23 cellular contexts compared by ENCODE assay signal in the genomic region with DNA sequence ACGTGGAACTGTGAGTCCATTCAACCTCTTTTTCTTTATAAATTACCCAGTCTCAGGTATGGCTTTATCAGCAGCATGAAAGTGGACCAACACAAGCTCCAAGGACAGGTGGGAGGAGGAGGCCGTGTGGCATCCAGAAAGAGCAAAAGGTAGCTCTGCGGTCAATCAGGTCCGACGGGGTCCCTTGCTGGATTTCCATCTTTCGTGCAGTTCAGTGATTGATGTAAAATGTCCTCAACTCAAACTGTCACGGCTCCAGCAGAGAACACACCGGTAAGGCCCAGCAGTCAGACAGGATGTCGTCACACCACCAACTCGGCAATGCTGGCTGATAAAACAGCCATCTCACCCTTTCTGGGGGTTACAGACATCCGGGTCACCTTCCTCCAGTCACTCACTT.
A peak's percentile ranks its signal among the peaks of the same experiment; 100 is the strongest.
DNase-seq lines count a peak whose midpoint lies in the region; ATAC-seq and TF ChIP-seq lines count a peak whose summit lies in the region.
"Had no signal": no experiment of that assay in that cellular context is flagged by ENCODE, and none has a peak within 500 bp of the region (broad histone marks: within the 10 kb centered on the region; RNA-seq: fewer than 3 reads in every experiment).

No MANE protein-coding gene starts in this region.

- H3K23ac ChIP-seq in H9 (ENCODE audit: insufficient read length, low read depth, low read length), result no peak overlapping the region

- H2BK120ac ChIP-seq in H9 (ENCODE audit: low read depth, low read length, poor library complexity, severe bottlenecking), result no peak overlapping the region

- no peak overlapping the region for H3K4me3 Mint-ChIP-seq in H9
- no peak overlapping the region for H3K4me3 Mint-ChIP-seq in WTC11
- H3K4me3 Mint-ChIP-seq: B cell; CD4-positive, alpha-beta T cell had no signal

- no peak for TF ChIP-seq CTCF in H9 (conservative IDR thresholded peaks at IDR 0.05)
- no peak for TF ChIP-seq CTCF in WTC11 (IDR thresholded peaks at IDR 0.05)
- TF ChIP-seq CTCF in osteoblast (IDR thresholded peaks at IDR 0.05; ENCODE audit: extremely low read depth, low read depth, low read length), result no peak

- CTCF ChIA-PET in WTC11 (lab: Charles Lee), result no interaction called here

- H3K56ac ChIP-seq in H9 (ENCODE audit: insufficient read length, low read depth, low read length), result no peak overlapping the region

- H3K18ac ChIP-seq in H9 (ENCODE audit: insufficient read length, low read depth, low read length), result no peak overlapping the region

- no peaks in the 10 kb centered on the region for H4K20me1 ChIP-seq in BLaER1
- H4K20me1 ChIP-seq in H9 (ENCODE audit: control insufficient read depth, insufficient read depth, insufficient read length), result no peaks in the 10 kb centered on the region
- H4K20me1 ChIP-seq in osteoblast (ENCODE audit: insufficient read depth, low read length), result no peaks in the 10 kb centered on the region

- H3K27me3 ChIP-seq in BLaER1, result no peaks in the 10 kb centered on the region
- H3K27me3 ChIP-seq in H9 (ENCODE audit: insufficient read depth, low read length), result no peaks in the 10 kb centered on the region
- H3K27me3 ChIP-seq in osteoblast (ENCODE audit: insufficient read depth, low read length), result peaks cover 23% of the 10 kb centered on the region

- no CpG with 5 or more reads among the region's 11 CpGs for WGBS in H9 (ENCODE audit: extremely low coverage, insufficient read length, low lambda C conversion rate)

- H3K4me1 Mint-ChIP-seq in H9 (peaks cover 49 to 51% of the 10 kb centered on the region in 2 experiments), WTC11 (peaks cover 60% of the 10 kb centered on the region)

- H2BK5ac ChIP-seq in H9 (ENCODE audit: insufficient read length, low read length), result no peak overlapping the region

- no peak overlapping the region for H2BK12ac ChIP-seq in H9 (ENCODE audit: insufficient read length, low read depth, low read length)

- H4K5ac ChIP-seq in H9 (ENCODE audit: insufficient read length, low read depth, low read length), result no peak overlapping the region

- H2BK20ac ChIP-seq in H9 (ENCODE audit: low read depth, low read length, poor library complexity, severe bottlenecking), result no peak overlapping the region

- H3K27ac ChIP-seq in BLaER1, result peak overlapping the region; percentile 19
- H3K27ac ChIP-seq in H9 (ENCODE audit: insufficient read length, low read depth, low read length), result no peak overlapping the region
- H3K27ac ChIP-seq in osteoblast (ENCODE audit: low read depth, low read length), result no peak overlapping the region
- H3K27ac ChIP-seq: A549, HL-60, KMS-11 had no signal

- peak overlapping the region; percentile 56 for H3K4me2 ChIP-seq in BLaER1
- no peak overlapping the region for H3K4me2 ChIP-seq in H9 (ENCODE audit: insufficient read depth, insufficient read length, low read length)
- no peak overlapping the region for H3K4me2 ChIP-seq in osteoblast (ENCODE audit: insufficient read depth, low read length)
- H3K4me2 ChIP-seq: A549, KMS-11 had no signal

- no peak overlapping the region for H3K4me3 ChIP-seq in BLaER1
- no peak overlapping the region for H3K4me3 ChIP-seq in osteoblast (ENCODE audit: insufficient read depth, low read length)
- H3K4me3 ChIP-seq: A549, HAP-1 had no signal

- H4K8ac ChIP-seq in H9 (replicated peaks; ENCODE audit: insufficient read length, low read depth, low read length), result no peak overlapping the region

- peaks cover 9% of the 10 kb centered on the region; the same call in 1 of the 2 replicates for H3K9me3 ChIP-seq in BLaER1
- no peaks in the 10 kb centered on the region for H3K9me3 ChIP-seq in H9 (ENCODE audit: control insufficient read depth, low read depth, low read length)
- H3K9me3 ChIP-seq in osteoblast (ENCODE audit: low read depth, low read length), result no peaks in the 10 kb centered on the region
- H3K9me3 ChIP-seq: A549, HAP-1 had no signal

- peak overlapping the region; percentile 27 for H4K91ac ChIP-seq in H9 (ENCODE audit: insufficient read length, low read depth, low read length)

- peaks cover 5% of the 10 kb centered on the region for H3K23me2 ChIP-seq in H9 (ENCODE audit: insufficient read length, low read depth, low read length, poor library complexity, severe bottlenecking)

- H3K27me3 Mint-ChIP-seq in H9 (ENCODE audit: low read depth), result no peaks in the 10 kb centered on the region; the same call in 1 of the 2 replicates
- H3K27me3 Mint-ChIP-seq in WTC11 (ENCODE audit: low read depth), result no peaks in the 10 kb centered on the region; the same call in 1 of the 2 replicates
- H3K27me3 Mint-ChIP-seq: B cell; CD4-positive, alpha-beta T cell had no signal

- no peak overlapping the region for H3K4ac ChIP-seq in H9 (ENCODE audit: low read depth, low read length)

- no peak overlapping the region for H2AK5ac ChIP-seq in H9 (ENCODE audit: insufficient read length, low read length)

- no peak for DNase-seq in H9
- no peak for DNase-seq in WTC11 (ENCODE audit: low spot score)
- DNase-seq in osteoblast (ENCODE audit: insufficient read length, low spot score, missing footprints), result peak; percentile 6
- DNase-seq in MV-4-11 (lab: John Stamatoyannopoulos, UW), result no peak
- no peak for DNase-seq in NCI-H146 (lab: John Stamatoyannopoulos, UW)
- no peak for DNase-seq in OCI-M1 (lab: John Stamatoyannopoulos, UW)
- DNase-seq: CD4-positive, alpha-beta T cell; COR-L47; DMS 273 treated with DMSO at 0.1 percent for 48 hours; DND-41; NCI-H1105 treated with DMSO at 0.1 percent for 48 hours; NCI-H1694; NCI-H2081 treated with DMSO at 0.1 percent for 48 hours; NCI-H2171 treated with DMSO at 0.1 percent for 48 hours; NCI-H524 treated with DMSO at 0.1 percent for 48 hours; NCI-H82 had no signal

- H3K36me3 ChIP-seq in BLaER1 (no peaks in the 10 kb centered on the region), osteoblast (ENCODE audit: insufficient read depth, low read length) (no peaks in the 10 kb centered on the region)
- H3K36me3 ChIP-seq: HAP-1 had no signal

- H3K14ac ChIP-seq in H9 (ENCODE audit: insufficient read depth, low read length), result no peak overlapping the region

- H3K4me1 ChIP-seq in BLaER1 (peaks cover 91% of the 10 kb centered on the region), H9 (ENCODE audit: insufficient read depth, low read length) (peaks cover 9% of the 10 kb centered on the region; the same call in 1 of the 2 replicates), osteoblast (ENCODE audit: insufficient read depth, low read length) (peaks cover 7% of the 10 kb centered on the region)
- H3K4me1 ChIP-seq: HAP-1 had no signal

- H3K36me3 Mint-ChIP-seq in H9 (ENCODE audit: insufficient read depth in 1 of 3, low read depth in 3 of 3), result peaks cover 31 to 35% (median 32%) of the 10 kb centered on the region in 3 experiments
- H3K36me3 Mint-ChIP-seq in WTC11, result peaks cover 52% of the 10 kb centered on the region

- POLR2A ChIA-PET in WTC11 (lab: Charles Lee), result no interaction called here

- H3K79me2 ChIP-seq in H9 (ENCODE audit: insufficient read depth, low read length), result no peaks in the 10 kb centered on the region
- H3K79me2 ChIP-seq in osteoblast (ENCODE audit: insufficient read depth, low read length), result no peaks in the 10 kb centered on the region

- H3K27ac Mint-ChIP-seq in H9 (no peak overlapping the region), WTC11 (0 out of 2 replicates have a peak overlapping the region, but pooled peaks have one; percentile 43)
- H3K27ac Mint-ChIP-seq: B cell; CD4-positive, alpha-beta T cell had no signal

- no peak for ATAC-seq in WTC11
- ATAC-seq: A549, Right ventricle myocardium inferior had no signal

- peaks cover 3 to 6% of the 10 kb centered on the region in 2 experiments; a peak in 3 of 5 replicates for H3K9me3 Mint-ChIP-seq in H9
- H3K9me3 Mint-ChIP-seq in WTC11, result peaks cover 15% of the 10 kb centered on the region
- H3K9me3 Mint-ChIP-seq: CD4-positive, alpha-beta T cell had no signal

- H2AFZ ChIP-seq in H9 (ENCODE audit: low read length) (no peak overlapping the region), osteoblast (ENCODE audit: low read length) (no peak overlapping the region)

- H3K79me1 ChIP-seq in H9 (ENCODE audit: insufficient read depth, low read depth, low read length, poor library complexity, severe bottlenecking), result no peaks in the 10 kb centered on the region

- H3T11ph ChIP-seq in H9 (ENCODE audit: low read length), result no peak overlapping the region

- H2BK15ac ChIP-seq in H9 (ENCODE audit: low read depth, low read length), result no peak overlapping the region

- H3K9ac ChIP-seq in BLaER1 (no peak overlapping the region), H9 (ENCODE audit: extremely low read depth, insufficient read length, low read length) (no peak overlapping the region)
- H3K9ac ChIP-seq: KMS-11 had no signal

TF ChIP-seq in WTC11, 78 proteins besides CTCF, POLR2A, EP300 and RAD21 (continues in another document):
- TF ChIP-seq, protein P1, sequence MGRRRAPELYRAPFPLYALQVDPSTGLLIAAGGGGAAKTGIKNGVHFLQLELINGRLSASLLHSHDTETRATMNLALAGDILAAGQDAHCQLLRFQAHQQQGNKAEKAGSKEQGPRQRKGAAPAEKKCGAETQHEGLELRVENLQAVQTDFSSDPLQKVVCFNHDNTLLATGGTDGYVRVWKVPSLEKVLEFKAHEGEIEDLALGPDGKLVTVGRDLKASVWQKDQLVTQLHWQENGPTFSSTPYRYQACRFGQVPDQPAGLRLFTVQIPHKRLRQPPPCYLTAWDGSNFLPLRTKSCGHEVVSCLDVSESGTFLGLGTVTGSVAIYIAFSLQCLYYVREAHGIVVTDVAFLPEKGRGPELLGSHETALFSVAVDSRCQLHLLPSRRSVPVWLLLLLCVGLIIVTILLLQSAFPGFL (CRISPR knock-in tag; IDR thresholded peaks at IDR 0.05; ENCODE audit: borderline replicate concordance), result no peak
- no peak for TF ChIP-seq E2F1 (CRISPR knock-in tag; IDR thresholded peaks at IDR 0.05)
- no peak for TF ChIP-seq KAT7 (CRISPR knock-in tag; IDR thresholded peaks at IDR 0.05; ENCODE audit: borderline replicate concordance)
- TF ChIP-seq ERG (CRISPR knock-in tag; IDR thresholded peaks at IDR 0.05), result no peak
